ENCODE assay signal across 21 cellular contexts in genomic region chr5:78328585-78329173, GRCh38. TPM values are rescaled to one million over a fixed set of nuclear protein-coding genes. Genes with fewer than 3 reads are reported as not detected.
DNase-seq lines count a peak whose midpoint lies in the region; TF ChIP-seq lines count a peak whose summit lies in the region.
"Had no signal": no experiment of that assay in that cellular context is flagged by ENCODE, and none has a peak within 500 bp of the region (broad histone marks: within the 10 kb centered on the region; RNA-seq: fewer than 3 reads in every experiment).

No MANE protein-coding gene starts in this region.

- H2AFZ ChIP-seq in GM23248 (peak overlapping the region; percentile 21; the same call in 1 of the 2 replicates), neural progenitor cell (replicated peaks) (peak overlapping the region; percentile 48)

- peaks cover 4% of the 10 kb centered on the region; the same call in 1 of the 2 replicates for H3K4me1 ChIP-seq in GM23248 (ENCODE audit: insufficient read depth)
- H3K4me1 ChIP-seq in endodermal cell (ENCODE audit: control insufficient read depth, insufficient read depth, low read length) = peaks cover 8% of the 10 kb centered on the region
- H3K4me1 ChIP-seq in neural progenitor cell = peaks cover 24% of the 10 kb centered on the region

- H3K4me1 Mint-ChIP-seq in endodermal cell (peaks cover 25% of the 10 kb centered on the region), neural progenitor cell (peaks cover 12% of the 10 kb centered on the region)
- H3K4me1 Mint-ChIP-seq: activated B cell treated with CpG ODN at 0.5 μM for 24 hours had no signal

- TF ChIP-seq CTCF in endodermal cell (conservative IDR thresholded peaks at IDR 0.05) (no peak), neural progenitor cell (IDR thresholded peaks at IDR 0.05) (no peak), GM10248 (IDR thresholded peaks at IDR 0.05; ENCODE audit: control extremely low read depth, extremely low read depth, low read depth, missing control alignments) (no peak)

- no peak overlapping the region for H3K9ac ChIP-seq in GM23248
- no peak overlapping the region for H3K9ac ChIP-seq in endodermal cell (ENCODE audit: extremely low read depth, low read length, poor library complexity, severe bottlenecking)
- H3K9ac ChIP-seq in neural progenitor cell = no peak overlapping the region
- H3K9ac ChIP-seq: BLaER1 treated with 17β-estradiol and CSF1 and Interleukin-3, amounts not matched to agents 10 nM and 100 nM; KMS-11 had no signal

- no peak overlapping the region for H3K4me3 ChIP-seq in GM23248
- no peak overlapping the region for H3K4me3 ChIP-seq in endodermal cell (ENCODE audit: low read length)
- H3K4me3 ChIP-seq in neural progenitor cell = no peak overlapping the region
- H3K4me3 ChIP-seq: BLaER1 treated with 17β-estradiol and CSF1 and Interleukin-3, amounts not matched to agents 10 nM and 100 nM; dorsolateral prefrontal cortex; skin epidermis had no signal

- 0 out of 2 replicates have a peak, but pooled peaks cover 4% of the 10 kb centered on the region for H3F3A ChIP-seq in GM23248 (ENCODE audit: insufficient read depth)
- H3F3A ChIP-seq in neural progenitor cell (ENCODE audit: low read depth) = peaks cover 38% of the 10 kb centered on the region

- no peak overlapping the region for H3K27ac ChIP-seq in GM23248
- H3K27ac ChIP-seq in endodermal cell (ENCODE audit: low read depth, low read length) = no peak overlapping the region
- peak overlapping the region; percentile 37 for H3K27ac ChIP-seq in neural progenitor cell
- H3K27ac ChIP-seq: dorsolateral prefrontal cortex, KMS-11, neutrophil had no signal

- H3K9me3 ChIP-seq in GM23248 (ENCODE audit: low read depth) (no peaks in the 10 kb centered on the region), endodermal cell (ENCODE audit: control insufficient read depth, low read length) (no peaks in the 10 kb centered on the region), neural progenitor cell (ENCODE audit: low read depth) (no peaks in the 10 kb centered on the region)
- H3K9me3 ChIP-seq: BLaER1 treated with 17β-estradiol and CSF1 and Interleukin-3, amounts not matched to agents 10 nM and 100 nM; neutrophil had no signal

- no peaks in the 10 kb centered on the region for H3K27me3 ChIP-seq in GM23248 (replicated peaks; ENCODE audit: insufficient read depth)
- H3K27me3 ChIP-seq in endodermal cell (ENCODE audit: control insufficient read depth, insufficient read depth, low read length, poor library complexity, severe bottlenecking) = no peaks in the 10 kb centered on the region
- no peaks in the 10 kb centered on the region for H3K27me3 ChIP-seq in neural progenitor cell
- H3K27me3 ChIP-seq: BLaER1 treated with 17β-estradiol and CSF1 and Interleukin-3, amounts not matched to agents 10 nM and 100 nM; dorsolateral prefrontal cortex; neutrophil had no signal

- in situ Hi-C loops in GM23248 (cut with MboI) = no loop called here

- H3K36me3 Mint-ChIP-seq in endodermal cell (ENCODE audit: low read depth) (no peaks in the 10 kb centered on the region), neural progenitor cell (no peaks in the 10 kb centered on the region)
- H3K36me3 Mint-ChIP-seq: brain had no signal

- no peak overlapping the region for H3K4me3 Mint-ChIP-seq in endodermal cell
- H3K4me3 Mint-ChIP-seq in neural progenitor cell = no peak overlapping the region
- H3K4me3 Mint-ChIP-seq: activated B cell treated with CpG ODN at 0.5 μM for 24 hours, brain had no signal

- POLR2A ChIA-PET in GM10248 (lab: Yijun Ruan, JAX) = no interaction called here

- no peaks in the 10 kb centered on the region for H3K36me3 ChIP-seq in GM23248 (ENCODE audit: low read depth)
- no peaks in the 10 kb centered on the region for H3K36me3 ChIP-seq in endodermal cell (ENCODE audit: control insufficient read depth, insufficient read depth, low read length)
- H3K36me3 ChIP-seq in neural progenitor cell = no peaks in the 10 kb centered on the region
- H3K36me3 ChIP-seq: BLaER1 treated with 17β-estradiol and CSF1 and Interleukin-3, amounts not matched to agents 10 nM and 100 nM; neutrophil had no signal

- H3K27me3 Mint-ChIP-seq in endodermal cell (ENCODE audit: insufficient read depth) (peaks cover 10% of the 10 kb centered on the region), neural progenitor cell (ENCODE audit: insufficient read depth, low read depth) (no peaks in the 10 kb centered on the region)
- H3K27me3 Mint-ChIP-seq: activated B cell treated with CpG ODN at 0.5 μM for 24 hours, brain had no signal

- peak overlapping the region; percentile 75 for H3K27ac Mint-ChIP-seq in endodermal cell
- H3K27ac Mint-ChIP-seq in neural progenitor cell = no peak overlapping the region
- H3K27ac Mint-ChIP-seq: activated B cell treated with CpG ODN at 0.5 μM for 24 hours had no signal

- DNase-seq in GM23248 = peak; percentile 48
- DNase-seq in MV-4-11 (lab: John Stamatoyannopoulos, UW) = peak; percentile 20
- DNase-seq in endodermal cell = no peak
- DNase-seq in neural progenitor cell (ENCODE audit: low spot score) = no peak
- DNase-seq in GM10248 (ENCODE audit: extremely low spot score) = no peak
- DNase-seq in stimulated activated CD4-positive, alpha-beta T cell treated with anti-CD3 and anti-CD28 coated beads, Interleukin-4, amount 100 ng/mL, for 24 hours = no peak
- DNase-seq in NCI-H524 (lab: John Stamatoyannopoulos, UW) = no peak
- DNase-seq in NOMO-1 (lab: John Stamatoyannopoulos, UW; ENCODE audit: unreplicated experiment in 2 of 2) = no peak
- DNase-seq: activated B cell treated with CpG ODN at 0.5 μM for 24 hours; activated gamma-delta T cell treated with Interleukin-2 at 50 U/mL for 16 hours; dorsolateral prefrontal cortex; foreskin melanocyte; H7; NCI-H1694; NCI-H510A treated with DMSO at 0.1 percent for 48 hours; stimulated activated naive CD8-positive, alpha-beta T cell treated with anti-CD3 and anti-CD28 coated beads, Interleukin-15, Interleukin-2, amounts not matched to agents 100 U/mL and 50 U/mL, for 24 hours had no signal

- CTCF ChIA-PET in GM10248 (lab: Yijun Ruan, JAX) = interaction anchor here (0.8 to 1.9 kb wide), 4 partner anchors 10 to 636 kb away, joined by 3 to 5 read pairs (median 3); no protein-coding TSS in a partner anchor

- no peaks in the 10 kb centered on the region for H3K79me2 ChIP-seq in GM23248 (ENCODE audit: insufficient read depth)
- no peaks in the 10 kb centered on the region for H3K79me2 ChIP-seq in neural progenitor cell (ENCODE audit: low read depth)

- WGBS in GM23248 (ENCODE audit: low coverage in 1 of 2, low lambda C conversion rate in 2 of 2, missing lambda C conversion rate in 2 of 2), 2 experiments = 87 to 89% methylated on average over 5 of the region's 5 CpGs
- 40 to 78% methylated on average over 1 to 4 of the region's 5 CpGs for WGBS in endodermal cell (ENCODE audit: insufficient coverage in 1 of 2, insufficient read length in 1 of 2), 2 experiments

- peak overlapping the region; percentile 5 for H3K4me2 ChIP-seq in GM23248 (ENCODE audit: unreplicated experiment)
- peak overlapping the region; percentile 46 for H3K4me2 ChIP-seq in neural progenitor cell
- H3K4me2 ChIP-seq: KMS-11 had no signal

- no peaks in the 10 kb centered on the region for H3K9me2 ChIP-seq in GM23248 (ENCODE audit: insufficient read depth)

- no peaks in the 10 kb centered on the region for H3K9me3 Mint-ChIP-seq in endodermal cell
- peaks cover 2% of the 10 kb centered on the region for H3K9me3 Mint-ChIP-seq in neural progenitor cell
- H3K9me3 Mint-ChIP-seq: activated B cell treated with CpG ODN at 0.5 μM for 24 hours, brain had no signal

- H4K20me1 ChIP-seq in GM23248 (ENCODE audit: insufficient read depth) (no peaks in the 10 kb centered on the region), neural progenitor cell (ENCODE audit: low read depth) (no peaks in the 10 kb centered on the region)
- H4K20me1 ChIP-seq: BLaER1 treated with 17β-estradiol and CSF1 and Interleukin-3, amounts not matched to agents 10 nM and 100 nM had no signal

RNA-seq across cellular contexts. Expression of gene SCAMP1, which starts 31.7 kb away (rescaled TPM):
- total RNA-seq in GM23248 (2014; rRNA removed; shearing (Covaris generic)) = 57.7 and 89.2 TPM in 2 replicates
- 66.8 and 66.9 TPM in 2 replicates for polyA plus RNA-seq in GM23248 (2016; fragmentation: Nextera tagmentation; extraction: Ambion mirVana)
- total RNA-seq in endodermal cell = 10 to 100 TPM; 53.3 to 56.4 TPM
- 39.8 TPM for polyA plus RNA-seq in endodermal cell (2013, experiment 1 of 2)
- 37.1 TPM for polyA plus RNA-seq in endodermal cell (2013, experiment 2 of 2)
- 72.8 and 110 TPM in 2 replicates for total RNA-seq in neural progenitor cell (ENCODE audit: low replicate concordance)

RNA-seq across cellular contexts. Expression of gene AP3B1, which starts 34.2 kb away (rescaled TPM):
- 46.7 and 49.7 TPM in 2 replicates for total RNA-seq in GM23248 (2014; rRNA removed; shearing (Covaris generic))
- polyA plus RNA-seq in GM23248 (2016; fragmentation: Nextera tagmentation; extraction: Ambion mirVana) = 40.3 and 43.3 TPM in 2 replicates
- total RNA-seq in endodermal cell = 10 to 100 TPM; 53.4 to 74.0 TPM
- polyA plus RNA-seq in endodermal cell (2013, experiment 1 of 2) = 47.8 TPM
- 42.0 TPM for polyA plus RNA-seq in endodermal cell (2013, experiment 2 of 2)
- 63.7 and 105 TPM in 2 replicates for total RNA-seq in neural progenitor cell (ENCODE audit: low replicate concordance)

Comparison
In these comparisons a context has a peak if more than half of its experiments do, and no peak if none do; other contexts are left out.
1. DNase-seq: peak in GM23248 (single experiment) and MV-4-11 (single experiment); none in endodermal cell (single experiment), neural progenitor cell (single experiment), GM10248 (single experiment), stimulated activated CD4-positive, alpha-beta T cell treated with anti-CD3 and anti-CD28 coated beads, Interleukin-4, amount 100 ng/mL, for 24 hours (single experiment), NCI-H524 (0 of 2) and NOMO-1 (0 of 2).